In genomic region chr13:26184791-26185250, GRCh38 we compare ENCODE assay signal across 8 cellular contexts. TPM values are rescaled to one million over a fixed set of nuclear protein-coding genes. Genes with fewer than 3 reads are reported as not detected.
DNase-seq lines count a peak whose midpoint lies in the region; TF ChIP-seq lines count a peak whose summit lies in the region.

No MANE protein-coding gene starts in this region.

- no peak overlapping the region for H3K4me3 ChIP-seq in parathyroid adenoma (ENCODE audit: low read depth, low read length)

- POLR2A ChIA-PET in RWPE1 (lab: Yijun Ruan, JAX; ENCODE audit: low non-redundant PET): no interaction called here

- no peaks in the 10 kb centered on the region for H3K4me1 ChIP-seq in parathyroid adenoma

- intact Hi-C loops in activated T-helper 2 cell treated with anti-CD3 and anti-CD28 coated beads, Interferon-gamma antibody, Interleukin-2, Interleukin-4, amounts not matched to agents 10 μg/mL and 5 μg/mL and 100 μg/mL, durations not matched to agents 14 hours and 24 hours and 36 hours (cut with micrococcal nuclease): loop anchor here (1.0 to 10.0 kb wide), 4 partner anchors 133 to 311 kb away; partner anchors contain the start of gene SHISA2

- TF ChIP-seq CTCF in LNCAP (IDR thresholded peaks at IDR 0.05): peak; percentile 86
- TF ChIP-seq CTCF in RWPE1 (conservative IDR thresholded peaks at IDR 0.05; ENCODE audit: low read depth): peak; percentile 87
- peak; percentile 67 for TF ChIP-seq CTCF in parathyroid adenoma (IDR thresholded peaks at IDR 0.05)

- H3K9me3 ChIP-seq in parathyroid adenoma (ENCODE audit: control insufficient read depth, low read length): no peaks in the 10 kb centered on the region

- no peaks in the 10 kb centered on the region for H3K9me3 Mint-ChIP-seq in activated T-helper 2 cell treated with anti-CD3 and anti-CD28 coated beads, Interferon-gamma antibody, Interleukin-2, Interleukin-4, amounts not matched to agents 10 μg/mL and 5 μg/mL and 100 μg/mL, durations not matched to agents 14 hours and 24 hours and 36 hours

- no peak overlapping the region for H2AFZ ChIP-seq in parathyroid adenoma

- DNase-seq in Ammon's horn (ENCODE audit: low spot score) (peak; percentile 88), GM19238 (ENCODE audit: insufficient read length, low spot score) (peak; percentile 16), RWPE1 (ENCODE audit: low spot score) (peak; percentile 39), foreskin melanocyte (peak; percentile 59), ureter (ENCODE audit: low spot score) (peak; percentile 70)
- peak; percentile 57 for DNase-seq in activated T-helper 2 cell treated with anti-CD3 and anti-CD28 coated beads, Interferon-gamma antibody, Interleukin-2, Interleukin-4, amounts not matched to agents 10 μg/mL and 5 μg/mL and 100 μg/mL, durations not matched to agents 14 hours and 24 hours and 36 hours (ENCODE audit: low spot score)

- H3K36me3 ChIP-seq in parathyroid adenoma (ENCODE audit: control insufficient read depth, insufficient read depth, low read length): no peaks in the 10 kb centered on the region

- peak overlapping the region; percentile 42 for H3K4me3 Mint-ChIP-seq in activated T-helper 2 cell treated with anti-CD3 and anti-CD28 coated beads, Interferon-gamma antibody, Interleukin-2, Interleukin-4, amounts not matched to agents 10 μg/mL and 5 μg/mL and 100 μg/mL, durations not matched to agents 14 hours and 24 hours and 36 hours (ENCODE audit: low read depth)

- no peak overlapping the region for H3K9ac ChIP-seq in parathyroid adenoma

- no peaks in the 10 kb centered on the region for H3K27me3 Mint-ChIP-seq in activated T-helper 2 cell treated with anti-CD3 and anti-CD28 coated beads, Interferon-gamma antibody, Interleukin-2, Interleukin-4, amounts not matched to agents 10 μg/mL and 5 μg/mL and 100 μg/mL, durations not matched to agents 14 hours and 24 hours and 36 hours (ENCODE audit: low read depth)

- no peaks in the 10 kb centered on the region for H3K36me3 Mint-ChIP-seq in activated T-helper 2 cell treated with anti-CD3 and anti-CD28 coated beads, Interferon-gamma antibody, Interleukin-2, Interleukin-4, amounts not matched to agents 10 μg/mL and 5 μg/mL and 100 μg/mL, durations not matched to agents 14 hours and 24 hours and 36 hours (ENCODE audit: low read depth)

- H3K4me1 Mint-ChIP-seq in activated T-helper 2 cell treated with anti-CD3 and anti-CD28 coated beads, Interferon-gamma antibody, Interleukin-2, Interleukin-4, amounts not matched to agents 10 μg/mL and 5 μg/mL and 100 μg/mL, durations not matched to agents 14 hours and 24 hours and 36 hours (ENCODE audit: low read depth): peaks cover 18% of the 10 kb centered on the region

- no peaks in the 10 kb centered on the region for H3K79me2 ChIP-seq in parathyroid adenoma

- no peak overlapping the region for H3K27ac ChIP-seq in RWPE1
- H3K27ac ChIP-seq in parathyroid adenoma: no peak overlapping the region

- no peaks in the 10 kb centered on the region for H3K27me3 ChIP-seq in parathyroid adenoma (ENCODE audit: control insufficient read depth, insufficient read depth, low read length)

- no peak overlapping the region for H3K4me2 ChIP-seq in parathyroid adenoma (ENCODE audit: low read length)

- CTCF ChIA-PET in RWPE1 (lab: Yijun Ruan, JAX): interaction anchor here (0.5 to 2.9 kb wide), 14 partner anchors 14 to 1174 kb away, joined by 3 to 23 read pairs (median 4); no protein-coding TSS in a partner anchor

- peak overlapping the region; percentile 40 for H3K27ac Mint-ChIP-seq in activated T-helper 2 cell treated with anti-CD3 and anti-CD28 coated beads, Interferon-gamma antibody, Interleukin-2, Interleukin-4, amounts not matched to agents 10 μg/mL and 5 μg/mL and 100 μg/mL, durations not matched to agents 14 hours and 24 hours and 36 hours

RNA-seq across cellular contexts. Expression of gene RNF6, which starts 37.3 kb away (rescaled TPM):
- 44.3 and 48.0 TPM in 2 replicates for total RNA-seq in activated T-helper 2 cell treated with anti-CD3 and anti-CD28 coated beads, Interferon-gamma antibody, Interleukin-2, Interleukin-4, amounts not matched to agents 10 μg/mL and 5 μg/mL and 100 μg/mL, durations not matched to agents 14 hours and 24 hours and 36 hours
- 33.8 TPM for total RNA-seq in ureter

Comparison
In these comparisons a context has a peak if more than half of its experiments do, and no peak if none do; other contexts are left out.
1. DNase-seq: peak in every context shown above with its lines; median percentile 88 in Ammon's horn; 70 in ureter; 59 in foreskin melanocyte; 57 in activated T-helper 2 cell treated with anti-CD3 and anti-CD28 coated beads, Interferon-gamma antibody, Interleukin-2, Interleukin-4, amounts not matched to agents 10 μg/mL and 5 μg/mL and 100 μg/mL, durations not matched to agents 14 hours and 24 hours and 36 hours; 39 in RWPE1; 16 in GM19238.